Comparison of ENCODE assay signal across 1 cellular context in the genomic region with DNA sequence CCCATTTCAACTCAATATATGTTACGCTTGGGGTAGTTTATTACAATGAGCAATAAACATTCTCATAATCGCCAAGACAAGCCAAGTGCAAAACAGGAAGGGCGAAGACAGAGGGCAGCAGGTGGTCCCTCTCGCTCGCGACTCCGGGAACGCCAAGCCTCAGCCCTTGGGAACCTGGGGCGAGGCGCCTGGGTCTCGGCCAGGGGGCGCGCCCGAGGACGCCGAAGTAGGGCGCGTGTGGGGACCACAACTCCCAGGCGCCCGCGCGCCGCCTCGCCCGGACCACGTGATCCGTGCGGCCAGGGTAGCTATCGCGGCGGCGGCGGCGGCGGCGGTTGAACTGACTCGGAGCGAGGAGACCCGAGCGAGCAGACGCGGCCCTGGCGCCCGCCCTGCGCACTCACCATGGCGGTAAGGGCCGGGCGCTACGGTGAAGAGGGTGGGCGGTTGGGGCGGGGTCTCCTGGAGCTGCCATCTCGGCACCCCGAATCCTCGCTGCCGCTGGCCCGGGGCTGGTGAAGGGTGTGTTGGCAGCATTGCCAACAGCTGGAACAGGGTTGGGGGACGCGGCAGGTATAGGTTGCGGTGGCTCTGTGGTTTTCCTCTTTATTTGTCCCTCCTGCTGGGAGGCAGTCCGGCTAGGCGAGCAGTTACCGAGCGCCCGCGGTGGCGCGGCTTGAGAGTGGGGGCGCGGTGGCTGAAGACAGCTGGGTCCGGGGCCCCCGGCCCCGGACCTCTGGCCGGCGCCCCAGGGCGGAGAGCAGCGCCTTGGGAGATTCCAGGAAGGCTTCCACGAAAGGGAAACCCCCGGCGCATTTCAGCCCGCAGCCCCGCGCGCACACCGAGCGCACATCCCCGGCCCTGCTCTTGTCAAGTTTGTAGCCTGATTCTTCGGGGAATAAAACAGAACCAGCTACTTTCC.
TF ChIP-seq lines count a peak whose summit lies in the region.

A gene with protein sequence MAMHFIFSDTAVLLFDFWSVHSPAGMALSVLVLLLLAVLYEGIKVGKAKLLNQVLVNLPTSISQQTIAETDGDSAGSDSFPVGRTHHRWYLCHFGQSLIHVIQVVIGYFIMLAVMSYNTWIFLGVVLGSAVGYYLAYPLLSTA (plus strand): TSS at position 338 of the 922 bp plus-strand sequence. CDS start 68 bp downstream, at position 406.

TF ChIP-seq in HepG2, 621 proteins besides CTCF, POLR2A, EP300 and RAD21 (continued from another document and continues in another):
- TF ChIP-seq, protein P1, sequence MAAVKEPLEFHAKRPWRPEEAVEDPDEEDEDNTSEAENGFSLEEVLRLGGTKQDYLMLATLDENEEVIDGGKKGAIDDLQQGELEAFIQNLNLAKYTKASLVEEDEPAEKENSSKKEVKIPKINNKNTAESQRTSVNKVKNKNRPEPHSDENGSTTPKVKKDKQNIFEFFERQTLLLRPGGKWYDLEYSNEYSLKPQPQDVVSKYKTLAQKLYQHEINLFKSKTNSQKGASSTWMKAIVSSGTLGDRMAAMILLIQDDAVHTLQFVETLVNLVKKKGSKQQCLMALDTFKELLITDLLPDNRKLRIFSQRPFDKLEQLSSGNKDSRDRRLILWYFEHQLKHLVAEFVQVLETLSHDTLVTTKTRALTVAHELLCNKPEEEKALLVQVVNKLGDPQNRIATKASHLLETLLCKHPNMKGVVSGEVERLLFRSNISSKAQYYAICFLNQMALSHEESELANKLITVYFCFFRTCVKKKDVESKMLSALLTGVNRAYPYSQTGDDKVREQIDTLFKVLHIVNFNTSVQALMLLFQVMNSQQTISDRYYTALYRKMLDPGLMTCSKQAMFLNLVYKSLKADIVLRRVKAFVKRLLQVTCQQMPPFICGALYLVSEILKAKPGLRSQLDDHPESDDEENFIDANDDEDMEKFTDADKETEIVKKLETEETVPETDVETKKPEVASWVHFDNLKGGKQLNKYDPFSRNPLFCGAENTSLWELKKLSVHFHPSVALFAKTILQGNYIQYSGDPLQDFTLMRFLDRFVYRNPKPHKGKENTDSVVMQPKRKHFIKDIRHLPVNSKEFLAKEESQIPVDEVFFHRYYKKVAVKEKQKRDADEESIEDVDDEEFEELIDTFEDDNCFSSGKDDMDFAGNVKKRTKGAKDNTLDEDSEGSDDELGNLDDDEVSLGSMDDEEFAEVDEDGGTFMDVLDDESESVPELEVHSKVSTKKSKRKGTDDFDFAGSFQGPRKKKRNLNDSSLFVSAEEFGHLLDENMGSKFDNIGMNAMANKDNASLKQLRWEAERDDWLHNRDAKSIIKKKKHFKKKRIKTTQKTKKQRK (IDR thresholded peaks at IDR 0.05; ENCODE audit: low read length): no peak
- TF ChIP-seq REXO4 (CRISPR knock-in tag; IDR thresholded peaks at IDR 0.05; ENCODE audit: borderline replicate concordance) (no peak), IRX3 (CRISPR knock-in tag; IDR thresholded peaks at IDR 0.05; ENCODE audit: borderline replicate concordance, low read depth) (no peak), ZNF230 (CRISPR knock-in tag; IDR thresholded peaks at IDR 0.05) (no peak), MIXL1 (CRISPR knock-in tag; IDR thresholded peaks at IDR 0.05) (peak; percentile 46; the same call in 1 of the 2 replicates), SRF (IDR thresholded peaks at IDR 0.05; ENCODE audit: low read depth, low read length) (no peak), ZBTB38 (CRISPR knock-in tag; IDR thresholded peaks at IDR 0.05) (peak; percentile 72; the same call in 1 of the 2 replicates), ZNF264 (CRISPR knock-in tag; IDR thresholded peaks at IDR 0.05) (no peak), MED13 (CRISPR knock-in tag; IDR thresholded peaks at IDR 0.05) (no peak), ZNF619 (CRISPR knock-in tag; IDR thresholded peaks at IDR 0.05) (0 out of 2 replicates have a peak, but pooled peaks have one; percentile 44), ZNF747 (CRISPR knock-in tag; IDR thresholded peaks at IDR 0.05; ENCODE audit: borderline replicate concordance) (no peak), ZNF749 (CRISPR knock-in tag; IDR thresholded peaks at IDR 0.05; ENCODE audit: borderline replicate concordance) (no peak), GTF2F1 (IDR thresholded peaks at IDR 0.05; ENCODE audit: low read length) (no peak), ZNF160 (CRISPR knock-in tag; IDR thresholded peaks at IDR 0.05) (no peak), ONECUT2 (CRISPR knock-in tag; IDR thresholded peaks at IDR 0.05) (no peak), ZNF547 (CRISPR knock-in tag; IDR thresholded peaks at IDR 0.05) (peak; percentile 31; the same call in 1 of the 2 replicates), TEAD2 (CRISPR knock-in tag; IDR thresholded peaks at IDR 0.05) (no peak), HNRNPH1 (optimal IDR thresholded peaks at IDR 0.05; ENCODE audit: low read depth, low read length) (no peak), KMT2B (CRISPR knock-in tag; IDR thresholded peaks at IDR 0.05) (no peak), NFYB (CRISPR knock-in tag; IDR thresholded peaks at IDR 0.05) (no peak), GABPA (IDR thresholded peaks at IDR 0.05; ENCODE audit: low read depth, low read length) (no peak), GABPA (CRISPR knock-in tag; IDR thresholded peaks at IDR 0.05; ENCODE audit: low read depth) (no peak), ZNF335 (CRISPR knock-in tag; IDR thresholded peaks at IDR 0.05) (no peak), HES4 (CRISPR knock-in tag; IDR thresholded peaks at IDR 0.05; ENCODE audit: borderline replicate concordance) (no peak), SMARCE1 (IDR thresholded peaks at IDR 0.05; ENCODE audit: borderline replicate concordance) (no peak)
- TF ChIP-seq, protein P2, sequence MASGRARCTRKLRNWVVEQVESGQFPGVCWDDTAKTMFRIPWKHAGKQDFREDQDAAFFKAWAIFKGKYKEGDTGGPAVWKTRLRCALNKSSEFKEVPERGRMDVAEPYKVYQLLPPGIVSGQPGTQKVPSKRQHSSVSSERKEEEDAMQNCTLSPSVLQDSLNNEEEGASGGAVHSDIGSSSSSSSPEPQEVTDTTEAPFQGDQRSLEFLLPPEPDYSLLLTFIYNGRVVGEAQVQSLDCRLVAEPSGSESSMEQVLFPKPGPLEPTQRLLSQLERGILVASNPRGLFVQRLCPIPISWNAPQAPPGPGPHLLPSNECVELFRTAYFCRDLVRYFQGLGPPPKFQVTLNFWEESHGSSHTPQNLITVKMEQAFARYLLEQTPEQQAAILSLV (CRISPR knock-in tag; IDR thresholded peaks at IDR 0.05; ENCODE audit: borderline replicate concordance): peak; percentile 22; the same call in 1 of the 2 replicates
- TF ChIP-seq, protein P3, sequence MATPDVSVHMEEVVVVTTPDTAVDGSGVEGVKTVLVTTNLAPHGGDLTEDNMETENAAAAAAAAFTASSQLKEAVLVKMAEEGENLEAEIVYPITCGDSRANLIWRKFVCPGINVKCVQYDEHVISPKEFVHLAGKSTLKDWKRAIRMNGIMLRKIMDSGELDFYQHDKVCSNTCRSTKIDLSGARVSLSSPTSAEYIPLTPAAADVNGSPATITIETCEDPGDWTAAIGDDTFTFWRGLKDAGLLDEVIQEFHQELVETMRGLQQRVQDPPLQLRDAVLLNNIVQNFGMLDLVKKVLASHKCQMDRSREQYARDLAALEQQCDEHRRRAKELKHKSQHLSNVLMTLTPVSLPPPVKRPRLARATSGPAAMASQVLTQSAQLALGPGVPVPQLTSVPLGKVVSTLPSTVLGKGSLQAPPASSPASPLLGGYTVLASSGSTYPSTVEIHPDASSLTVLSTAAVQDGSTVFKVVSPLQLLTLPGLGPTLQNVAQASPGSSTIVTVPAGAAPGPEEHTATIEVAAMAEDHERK (CRISPR knock-in tag; IDR thresholded peaks at IDR 0.05; ENCODE audit: low read depth): no peak
- TF ChIP-seq, protein P4, sequence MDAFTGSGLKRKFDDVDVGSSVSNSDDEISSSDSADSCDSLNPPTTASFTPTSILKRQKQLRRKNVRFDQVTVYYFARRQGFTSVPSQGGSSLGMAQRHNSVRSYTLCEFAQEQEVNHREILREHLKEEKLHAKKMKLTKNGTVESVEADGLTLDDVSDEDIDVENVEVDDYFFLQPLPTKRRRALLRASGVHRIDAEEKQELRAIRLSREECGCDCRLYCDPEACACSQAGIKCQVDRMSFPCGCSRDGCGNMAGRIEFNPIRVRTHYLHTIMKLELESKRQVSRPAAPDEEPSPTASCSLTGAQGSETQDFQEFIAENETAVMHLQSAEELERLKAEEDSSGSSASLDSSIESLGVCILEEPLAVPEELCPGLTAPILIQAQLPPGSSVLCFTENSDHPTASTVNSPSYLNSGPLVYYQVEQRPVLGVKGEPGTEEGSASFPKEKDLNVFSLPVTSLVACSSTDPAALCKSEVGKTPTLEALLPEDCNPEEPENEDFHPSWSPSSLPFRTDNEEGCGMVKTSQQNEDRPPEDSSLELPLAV (CRISPR knock-in tag; conservative IDR thresholded peaks at IDR 0.05; ENCODE audit: low read depth): no peak
- TF ChIP-seq, protein P5, sequence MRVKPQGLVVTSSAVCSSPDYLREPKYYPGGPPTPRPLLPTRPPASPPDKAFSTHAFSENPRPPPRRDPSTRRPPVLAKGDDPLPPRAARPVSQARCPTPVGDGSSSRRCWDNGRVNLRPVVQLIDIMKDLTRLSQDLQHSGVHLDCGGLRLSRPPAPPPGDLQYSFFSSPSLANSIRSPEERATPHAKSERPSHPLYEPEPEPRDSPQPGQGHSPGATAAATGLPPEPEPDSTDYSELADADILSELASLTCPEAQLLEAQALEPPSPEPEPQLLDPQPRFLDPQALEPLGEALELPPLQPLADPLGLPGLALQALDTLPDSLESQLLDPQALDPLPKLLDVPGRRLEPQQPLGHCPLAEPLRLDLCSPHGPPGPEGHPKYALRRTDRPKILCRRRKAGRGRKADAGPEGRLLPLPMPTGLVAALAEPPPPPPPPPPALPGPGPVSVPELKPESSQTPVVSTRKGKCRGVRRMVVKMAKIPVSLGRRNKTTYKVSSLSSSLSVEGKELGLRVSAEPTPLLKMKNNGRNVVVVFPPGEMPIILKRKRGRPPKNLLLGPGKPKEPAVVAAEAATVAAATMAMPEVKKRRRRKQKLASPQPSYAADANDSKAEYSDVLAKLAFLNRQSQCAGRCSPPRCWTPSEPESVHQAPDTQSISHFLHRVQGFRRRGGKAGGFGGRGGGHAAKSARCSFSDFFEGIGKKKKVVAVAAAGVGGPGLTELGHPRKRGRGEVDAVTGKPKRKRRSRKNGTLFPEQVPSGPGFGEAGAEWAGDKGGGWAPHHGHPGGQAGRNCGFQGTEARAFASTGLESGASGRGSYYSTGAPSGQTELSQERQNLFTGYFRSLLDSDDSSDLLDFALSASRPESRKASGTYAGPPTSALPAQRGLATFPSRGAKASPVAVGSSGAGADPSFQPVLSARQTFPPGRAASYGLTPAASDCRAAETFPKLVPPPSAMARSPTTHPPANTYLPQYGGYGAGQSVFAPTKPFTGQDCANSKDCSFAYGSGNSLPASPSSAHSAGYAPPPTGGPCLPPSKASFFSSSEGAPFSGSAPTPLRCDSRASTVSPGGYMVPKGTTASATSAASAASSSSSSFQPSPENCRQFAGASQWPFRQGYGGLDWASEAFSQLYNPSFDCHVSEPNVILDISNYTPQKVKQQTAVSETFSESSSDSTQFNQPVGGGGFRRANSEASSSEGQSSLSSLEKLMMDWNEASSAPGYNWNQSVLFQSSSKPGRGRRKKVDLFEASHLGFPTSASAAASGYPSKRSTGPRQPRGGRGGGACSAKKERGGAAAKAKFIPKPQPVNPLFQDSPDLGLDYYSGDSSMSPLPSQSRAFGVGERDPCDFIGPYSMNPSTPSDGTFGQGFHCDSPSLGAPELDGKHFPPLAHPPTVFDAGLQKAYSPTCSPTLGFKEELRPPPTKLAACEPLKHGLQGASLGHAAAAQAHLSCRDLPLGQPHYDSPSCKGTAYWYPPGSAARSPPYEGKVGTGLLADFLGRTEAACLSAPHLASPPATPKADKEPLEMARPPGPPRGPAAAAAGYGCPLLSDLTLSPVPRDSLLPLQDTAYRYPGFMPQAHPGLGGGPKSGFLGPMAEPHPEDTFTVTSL (CRISPR knock-in tag; IDR thresholded peaks at IDR 0.05; ENCODE audit: borderline replicate concordance): no peak
- TF ChIP-seq, protein P6, sequence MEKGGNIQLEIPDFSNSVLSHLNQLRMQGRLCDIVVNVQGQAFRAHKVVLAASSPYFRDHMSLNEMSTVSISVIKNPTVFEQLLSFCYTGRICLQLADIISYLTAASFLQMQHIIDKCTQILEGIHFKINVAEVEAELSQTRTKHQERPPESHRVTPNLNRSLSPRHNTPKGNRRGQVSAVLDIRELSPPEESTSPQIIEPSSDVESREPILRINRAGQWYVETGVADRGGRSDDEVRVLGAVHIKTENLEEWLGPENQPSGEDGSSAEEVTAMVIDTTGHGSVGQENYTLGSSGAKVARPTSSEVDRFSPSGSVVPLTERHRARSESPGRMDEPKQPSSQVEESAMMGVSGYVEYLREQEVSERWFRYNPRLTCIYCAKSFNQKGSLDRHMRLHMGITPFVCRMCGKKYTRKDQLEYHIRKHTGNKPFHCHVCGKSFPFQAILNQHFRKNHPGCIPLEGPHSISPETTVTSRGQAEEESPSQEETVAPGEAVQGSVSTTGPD (CRISPR knock-in tag; IDR thresholded peaks at IDR 0.05): no peak
- TF ChIP-seq, protein P7, sequence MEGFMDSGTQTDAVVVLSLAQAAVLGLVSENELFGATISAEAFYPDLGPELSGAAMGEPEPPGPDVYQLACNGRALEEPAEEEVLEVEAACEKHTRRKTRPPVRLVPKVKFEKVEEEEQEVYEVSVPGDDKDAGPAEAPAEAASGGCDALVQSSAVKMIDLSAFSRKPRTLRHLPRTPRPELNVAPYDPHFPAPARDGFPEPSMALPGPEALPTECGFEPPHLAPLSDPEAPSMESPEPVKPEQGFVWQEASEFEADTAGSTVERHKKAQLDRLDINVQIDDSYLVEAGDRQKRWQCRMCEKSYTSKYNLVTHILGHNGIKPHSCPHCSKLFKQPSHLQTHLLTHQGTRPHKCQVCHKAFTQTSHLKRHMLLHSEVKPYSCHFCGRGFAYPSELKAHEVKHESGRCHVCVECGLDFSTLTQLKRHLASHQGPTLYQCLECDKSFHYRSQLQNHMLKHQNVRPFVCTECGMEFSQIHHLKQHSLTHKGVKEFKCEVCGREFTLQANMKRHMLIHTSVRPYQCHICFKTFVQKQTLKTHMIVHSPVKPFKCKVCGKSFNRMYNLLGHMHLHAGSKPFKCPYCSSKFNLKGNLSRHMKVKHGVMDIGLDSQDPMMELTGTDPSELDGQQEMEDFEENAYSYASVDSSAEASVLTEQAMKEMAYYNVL (CRISPR knock-in tag; IDR thresholded peaks at IDR 0.05; ENCODE audit: borderline replicate concordance): 0 out of 2 replicates have a peak, but pooled peaks have one; percentile 25
- TF ChIP-seq, protein P8, sequence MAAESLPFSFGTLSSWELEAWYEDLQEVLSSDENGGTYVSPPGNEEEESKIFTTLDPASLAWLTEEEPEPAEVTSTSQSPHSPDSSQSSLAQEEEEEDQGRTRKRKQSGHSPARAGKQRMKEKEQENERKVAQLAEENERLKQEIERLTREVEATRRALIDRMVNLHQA (CRISPR knock-in tag; IDR thresholded peaks at IDR 0.05): no peak
- TF ChIP-seq, protein P9, sequence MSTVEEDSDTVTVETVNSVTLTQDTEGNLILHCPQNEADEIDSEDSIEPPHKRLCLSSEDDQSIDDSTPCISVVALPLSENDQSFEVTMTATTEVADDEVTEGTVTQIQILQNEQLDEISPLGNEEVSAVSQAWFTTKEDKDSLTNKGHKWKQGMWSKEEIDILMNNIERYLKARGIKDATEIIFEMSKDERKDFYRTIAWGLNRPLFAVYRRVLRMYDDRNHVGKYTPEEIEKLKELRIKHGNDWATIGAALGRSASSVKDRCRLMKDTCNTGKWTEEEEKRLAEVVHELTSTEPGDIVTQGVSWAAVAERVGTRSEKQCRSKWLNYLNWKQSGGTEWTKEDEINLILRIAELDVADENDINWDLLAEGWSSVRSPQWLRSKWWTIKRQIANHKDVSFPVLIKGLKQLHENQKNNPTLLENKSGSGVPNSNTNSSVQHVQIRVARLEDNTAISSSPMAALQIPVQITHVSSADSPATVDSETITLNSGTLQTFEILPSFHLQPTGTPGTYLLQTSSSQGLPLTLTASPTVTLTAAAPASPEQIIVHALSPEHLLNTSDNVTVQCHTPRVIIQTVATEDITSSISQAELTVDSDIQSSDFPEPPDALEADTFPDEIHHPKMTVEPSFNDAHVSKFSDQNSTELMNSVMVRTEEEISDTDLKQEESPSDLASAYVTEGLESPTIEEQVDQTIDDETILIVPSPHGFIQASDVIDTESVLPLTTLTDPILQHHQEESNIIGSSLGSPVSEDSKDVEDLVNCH (CRISPR knock-in tag; IDR thresholded peaks at IDR 0.05): no peak
